Comparison of ENCODE assay signal across 35 cellular contexts in the genomic region with DNA sequence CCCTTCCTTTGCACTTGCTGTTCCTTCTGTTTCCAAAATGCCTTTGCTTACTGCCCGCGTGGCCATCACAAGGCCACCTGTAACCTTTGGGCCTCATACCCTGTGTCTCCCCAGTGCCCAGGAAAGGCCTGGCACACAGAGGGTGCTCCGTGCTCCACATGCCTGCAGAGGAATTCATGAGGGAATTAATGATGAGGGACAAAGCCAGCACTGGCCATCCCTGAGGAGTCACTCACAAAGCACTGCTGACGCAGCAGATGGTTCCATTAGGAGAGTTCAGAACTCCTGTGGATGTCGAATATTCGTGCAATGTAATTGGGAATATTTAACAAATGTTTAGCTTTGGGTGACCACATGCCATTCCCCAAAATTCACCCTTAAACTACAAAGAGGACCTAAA. TPM values are rescaled to one million over a fixed set of nuclear protein-coding genes. Genes with fewer than 3 reads are reported as not detected.
"Had no signal": no experiment of that assay in that cellular context is flagged by ENCODE, and none has a peak within 500 bp of the region (broad histone marks: within the 10 kb centered on the region; RNA-seq: fewer than 3 reads in every experiment).

No MANE protein-coding gene starts in this region.

- H3K36me3 ChIP-seq: adrenal gland, breast epithelium had no signal

- H3K4me2 ChIP-seq: PC-9 had no signal

- H3K27ac ChIP-seq: adrenal gland, body of pancreas, breast epithelium, PC-9, RWPE1 had no signal

- H3K4me3 ChIP-seq: adrenal gland, body of pancreas, breast epithelium, PC-9 had no signal

- H3K9me3 Mint-ChIP-seq: activated CD4-positive, alpha-beta memory T cell treated with anti-CD3 and anti-CD28 coated beads for 36 hours; activated naive CD4-positive, alpha-beta T cell treated with anti-CD3 and anti-CD28 coated beads for 36 hours; activated naive CD4-positive, alpha-beta T cell treated with anti-CD3 and anti-CD28 coated beads, Interleukin-2, amount 50 U/mL, for 72 hours; activated T-cell treated with anti-CD3 and anti-CD28 coated beads, Interleukin-2, amount 50 U/mL, for 4 hours; activated T-helper 1 cell treated with anti-CD3 and anti-CD28 coated beads, Interleukin-12 subunit alpha, Interleukin-12 subunit beta, Interleukin-2, Interleukin-4 antibody, amounts not matched to agents 30 ng/mL and 10 ng/mL and 1 ng/mL, durations not matched to agents 14 hours and 24 hours and 36 hours had no signal

- ATAC-seq: activated CD4-positive, CD25-positive, alpha-beta regulatory T cell treated with anti-CD3 and anti-CD28 coated beads, Interleukin-2, amount 50 U/mL, for 24 hours; activated naive CD4-positive, alpha-beta T cell treated with anti-CD3 and anti-CD28 coated beads, Interleukin-2, amount 50 U/mL, for 72 hours; activated T-cell treated with anti-CD3 and anti-CD28 coated beads, Interleukin-2, amount 50 U/mL, for 4 hours; body of pancreas had no signal

- H3K4me3 Mint-ChIP-seq: activated CD4-positive, alpha-beta memory T cell treated with anti-CD3 and anti-CD28 coated beads for 36 hours; activated naive CD4-positive, alpha-beta T cell treated with anti-CD3 and anti-CD28 coated beads for 36 hours; activated T-cell treated with anti-CD3 and anti-CD28 coated beads, Interleukin-2, amount 50 U/mL, for 4 hours; activated T-helper 1 cell treated with anti-CD3 and anti-CD28 coated beads, Interleukin-12 subunit alpha, Interleukin-12 subunit beta, Interleukin-2, Interleukin-4 antibody, amounts not matched to agents 30 ng/mL and 10 ng/mL and 1 ng/mL, durations not matched to agents 14 hours and 24 hours and 36 hours had no signal

- FAIRE-seq: astrocyte, RCC 7860 had no signal

- H3K27ac Mint-ChIP-seq: activated CD4-positive, alpha-beta memory T cell treated with anti-CD3 and anti-CD28 coated beads for 36 hours; activated naive CD4-positive, alpha-beta T cell treated with anti-CD3 and anti-CD28 coated beads for 36 hours; activated naive CD4-positive, alpha-beta T cell treated with anti-CD3 and anti-CD28 coated beads, Interleukin-2, amount 50 U/mL, for 72 hours; activated T-helper 1 cell treated with anti-CD3 and anti-CD28 coated beads, Interleukin-12 subunit alpha, Interleukin-12 subunit beta, Interleukin-2, Interleukin-4 antibody, amounts not matched to agents 30 ng/mL and 10 ng/mL and 1 ng/mL, durations not matched to agents 14 hours and 24 hours and 36 hours had no signal

- H3K36me3 Mint-ChIP-seq: activated CD4-positive, alpha-beta memory T cell treated with anti-CD3 and anti-CD28 coated beads for 36 hours; activated naive CD4-positive, alpha-beta T cell treated with anti-CD3 and anti-CD28 coated beads, Interleukin-2, amount 50 U/mL, for 72 hours had no signal

- H3K9me3 ChIP-seq: adrenal gland, body of pancreas, breast epithelium had no signal

- H3K27me3 ChIP-seq: adrenal gland, body of pancreas, breast epithelium had no signal

- H3K4me1 ChIP-seq: adrenal gland, breast epithelium had no signal

- DNase-seq: activated CD4-positive, alpha-beta memory T cell treated with anti-CD3 and anti-CD28 coated beads for 36 hours; activated CD4-positive, alpha-beta T cell treated with anti-CD3 and anti-CD28 coated beads for 4 hours; activated CD4-positive, alpha-beta T cell treated with anti-CD3 and anti-CD28 coated beads, Interleukin-2, amount 50 U/mL, for 1 hour; activated CD8-positive, alpha-beta memory T cell treated with anti-CD3 and anti-CD28 coated beads, Interleukin-2, amount 50 U/mL, for 4 hours; activated gamma-delta T cell treated with Interleukin-2 at 50 U/mL for 16 hours; activated naive CD4-positive, alpha-beta T cell treated with anti-CD3 and anti-CD28 coated beads for 36 hours; activated T-cell treated with anti-CD3 and anti-CD28 coated beads for 4 hours; activated T-cell treated with anti-CD3 and anti-CD28 coated beads, Interleukin-2, amount 50 U/mL, for 4 hours; adrenal gland; body of pancreas; Karpas-422; KBM-7; NCI-H1105; NCI-H1436; NCI-H1694; NCI-H1930; NCI-H2081 treated with DMSO at 0.1 percent for 48 hours; NCI-H226; NCI-H446 treated with DMSO at 0.1 percent for 48 hours; NCI-H524; NCI-H69; PC-9; Right ventricle myocardium superior; T1000 had no signal

- H2AFZ ChIP-seq: PC-9 had no signal

RNA-seq across cellular contexts. Expression of gene PRMT8, which starts 49.6 kb away (rescaled TPM):
- total RNA-seq: activated CD4-positive, alpha-beta memory T cell treated with anti-CD3 and anti-CD28 coated beads for 36 hours; activated naive CD4-positive, alpha-beta T cell treated with anti-CD3 and anti-CD28 coated beads for 36 hours; activated naive CD4-positive, alpha-beta T cell treated with anti-CD3 and anti-CD28 coated beads, Interleukin-2, amount 50 U/mL, for 72 hours; activated T-cell treated with anti-CD3 and anti-CD28 coated beads, Interleukin-2, amount 50 U/mL, for 4 hours; activated T-helper 1 cell treated with anti-CD3 and anti-CD28 coated beads, Interleukin-12 subunit alpha, Interleukin-12 subunit beta, Interleukin-2, Interleukin-4 antibody, amounts not matched to agents 30 ng/mL and 10 ng/mL and 1 ng/mL, durations not matched to agents 14 hours and 24 hours and 36 hours; adrenal gland; breast epithelium; cardiac septum; OCI-LY7; PC-9; Right ventricle myocardium superior; T-helper 1 cell treated with Interleukin-12 subunit alpha and Interleukin-12 subunit beta and Interleukin-4 antibody, amounts not matched to agents 30 ng/mL and 1 ng/mL, for 36 hours; T-helper 2 cell treated with Interferon-gamma antibody and Interleukin-4, amounts not matched to agents 100 ng/mL and 5 ng/mL, for 36 hours had no signal
